ENCODE assay signal across 1 cellular context in the genomic region with DNA sequence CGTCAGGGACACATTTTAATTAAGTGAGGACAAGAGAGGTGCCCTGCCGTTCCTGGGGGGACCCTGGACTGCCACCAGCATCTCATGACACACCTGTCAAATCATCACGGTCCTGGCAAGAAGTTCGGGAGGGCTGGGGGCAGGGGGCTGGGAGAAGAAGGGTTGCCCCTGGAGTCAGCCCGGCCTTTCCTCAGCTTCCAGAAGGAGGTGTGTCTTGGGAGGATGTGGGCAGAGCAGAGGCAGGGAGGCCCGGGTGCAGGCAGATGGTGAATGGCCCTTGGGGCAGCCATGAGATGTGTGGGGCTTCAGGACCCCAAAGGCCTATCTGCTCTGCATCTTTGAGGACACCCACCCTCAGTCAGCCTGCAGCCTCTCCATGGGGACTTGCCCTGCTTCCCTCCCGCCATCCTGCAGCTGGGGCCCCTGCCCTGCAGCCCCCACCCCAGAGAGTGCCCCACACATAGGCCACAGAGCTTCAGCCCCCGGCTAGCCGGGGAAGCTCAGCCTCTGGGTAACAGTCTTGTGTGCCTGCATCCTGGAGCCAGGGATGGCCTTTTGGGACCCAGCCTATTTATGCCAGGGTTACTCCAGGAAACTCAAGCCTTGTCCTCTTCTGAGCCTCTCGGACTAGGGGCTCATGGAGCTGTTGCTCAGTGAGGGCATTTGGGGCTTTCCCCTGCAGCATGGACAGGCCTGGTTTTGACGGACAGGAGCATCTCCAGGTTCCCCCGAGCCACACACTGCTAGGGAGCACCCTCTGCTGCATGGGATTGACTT.
TF ChIP-seq lines count a peak whose summit lies in the region.

No MANE protein-coding gene starts in this region.

TF ChIP-seq in HepG2, 621 proteins besides CTCF, POLR2A, EP300 and RAD21:
- TF ChIP-seq SRSF4 (IDR thresholded peaks at IDR 0.05; ENCODE audit: low read depth, low read length, poor library complexity, severe bottlenecking) (no peak), ZNF446 (CRISPR knock-in tag; IDR thresholded peaks at IDR 0.05) (no peak), ZEB1 (IDR thresholded peaks at IDR 0.05; ENCODE audit: insufficient replicate concordance, low read depth) (no peak), ZNF12 (CRISPR knock-in tag; IDR thresholded peaks at IDR 0.05) (no peak), HDAC1 (CRISPR knock-in tag; IDR thresholded peaks at IDR 0.05) (no peak), ZNF484 (CRISPR knock-in tag; IDR thresholded peaks at IDR 0.05; ENCODE audit: borderline replicate concordance, low read depth) (no peak), ZBTB20 (CRISPR knock-in tag; IDR thresholded peaks at IDR 0.05; ENCODE audit: borderline replicate concordance, low read depth) (no peak), NR3C1 (CRISPR knock-in tag; IDR thresholded peaks at IDR 0.05) (no peak), RORA (CRISPR knock-in tag; IDR thresholded peaks at IDR 0.05) (no peak), ETV5 (CRISPR knock-in tag; IDR thresholded peaks at IDR 0.05; ENCODE audit: borderline replicate concordance) (no peak), ZNF737 (CRISPR knock-in tag; IDR thresholded peaks at IDR 0.05; ENCODE audit: borderline replicate concordance) (no peak), ZNF772 (CRISPR knock-in tag; IDR thresholded peaks at IDR 0.05) (no peak), SRSF9 (IDR thresholded peaks at IDR 0.05; ENCODE audit: borderline replicate concordance, insufficient read depth, low read depth, low read length, poor library complexity, severe bottlenecking) (no peak), ZNF773 (CRISPR knock-in tag; IDR thresholded peaks at IDR 0.05; ENCODE audit: borderline replicate concordance) (no peak)
- TF ChIP-seq, protein P1, sequence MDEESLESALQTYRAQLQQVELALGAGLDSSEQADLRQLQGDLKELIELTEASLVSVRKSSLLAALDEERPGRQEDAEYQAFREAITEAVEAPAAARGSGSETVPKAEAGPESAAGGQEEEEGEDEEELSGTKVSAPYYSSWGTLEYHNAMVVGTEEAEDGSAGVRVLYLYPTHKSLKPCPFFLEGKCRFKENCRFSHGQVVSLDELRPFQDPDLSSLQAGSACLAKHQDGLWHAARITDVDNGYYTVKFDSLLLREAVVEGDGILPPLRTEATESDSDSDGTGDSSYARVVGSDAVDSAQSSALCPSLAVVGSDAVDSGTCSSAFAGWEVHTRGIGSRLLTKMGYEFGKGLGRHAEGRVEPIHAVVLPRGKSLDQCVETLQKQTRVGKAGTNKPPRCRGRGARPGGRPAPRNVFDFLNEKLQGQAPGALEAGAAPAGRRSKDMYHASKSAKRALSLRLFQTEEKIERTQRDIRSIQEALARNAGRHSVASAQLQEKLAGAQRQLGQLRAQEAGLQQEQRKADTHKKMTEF (CRISPR knock-in tag; IDR thresholded peaks at IDR 0.05), result no peak
- TF ChIP-seq, protein P2, sequence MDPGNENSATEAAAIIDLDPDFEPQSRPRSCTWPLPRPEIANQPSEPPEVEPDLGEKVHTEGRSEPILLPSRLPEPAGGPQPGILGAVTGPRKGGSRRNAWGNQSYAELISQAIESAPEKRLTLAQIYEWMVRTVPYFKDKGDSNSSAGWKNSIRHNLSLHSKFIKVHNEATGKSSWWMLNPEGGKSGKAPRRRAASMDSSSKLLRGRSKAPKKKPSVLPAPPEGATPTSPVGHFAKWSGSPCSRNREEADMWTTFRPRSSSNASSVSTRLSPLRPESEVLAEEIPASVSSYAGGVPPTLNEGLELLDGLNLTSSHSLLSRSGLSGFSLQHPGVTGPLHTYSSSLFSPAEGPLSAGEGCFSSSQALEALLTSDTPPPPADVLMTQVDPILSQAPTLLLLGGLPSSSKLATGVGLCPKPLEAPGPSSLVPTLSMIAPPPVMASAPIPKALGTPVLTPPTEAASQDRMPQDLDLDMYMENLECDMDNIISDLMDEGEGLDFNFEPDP (CRISPR knock-in tag; conservative IDR thresholded peaks at IDR 0.05), result no peak
- TF ChIP-seq, protein P3, sequence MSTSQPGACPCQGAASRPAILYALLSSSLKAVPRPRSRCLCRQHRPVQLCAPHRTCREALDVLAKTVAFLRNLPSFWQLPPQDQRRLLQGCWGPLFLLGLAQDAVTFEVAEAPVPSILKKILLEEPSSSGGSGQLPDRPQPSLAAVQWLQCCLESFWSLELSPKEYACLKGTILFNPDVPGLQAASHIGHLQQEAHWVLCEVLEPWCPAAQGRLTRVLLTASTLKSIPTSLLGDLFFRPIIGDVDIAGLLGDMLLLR (CRISPR knock-in tag; IDR thresholded peaks at IDR 0.05), result no peak
- TF ChIP-seq, protein P4, sequence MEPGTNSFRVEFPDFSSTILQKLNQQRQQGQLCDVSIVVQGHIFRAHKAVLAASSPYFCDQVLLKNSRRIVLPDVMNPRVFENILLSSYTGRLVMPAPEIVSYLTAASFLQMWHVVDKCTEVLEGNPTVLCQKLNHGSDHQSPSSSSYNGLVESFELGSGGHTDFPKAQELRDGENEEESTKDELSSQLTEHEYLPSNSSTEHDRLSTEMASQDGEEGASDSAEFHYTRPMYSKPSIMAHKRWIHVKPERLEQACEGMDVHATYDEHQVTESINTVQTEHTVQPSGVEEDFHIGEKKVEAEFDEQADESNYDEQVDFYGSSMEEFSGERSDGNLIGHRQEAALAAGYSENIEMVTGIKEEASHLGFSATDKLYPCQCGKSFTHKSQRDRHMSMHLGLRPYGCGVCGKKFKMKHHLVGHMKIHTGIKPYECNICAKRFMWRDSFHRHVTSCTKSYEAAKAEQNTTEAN (CRISPR knock-in tag; conservative IDR thresholded peaks at IDR 0.05), result no peak
